In the genomic region with DNA sequence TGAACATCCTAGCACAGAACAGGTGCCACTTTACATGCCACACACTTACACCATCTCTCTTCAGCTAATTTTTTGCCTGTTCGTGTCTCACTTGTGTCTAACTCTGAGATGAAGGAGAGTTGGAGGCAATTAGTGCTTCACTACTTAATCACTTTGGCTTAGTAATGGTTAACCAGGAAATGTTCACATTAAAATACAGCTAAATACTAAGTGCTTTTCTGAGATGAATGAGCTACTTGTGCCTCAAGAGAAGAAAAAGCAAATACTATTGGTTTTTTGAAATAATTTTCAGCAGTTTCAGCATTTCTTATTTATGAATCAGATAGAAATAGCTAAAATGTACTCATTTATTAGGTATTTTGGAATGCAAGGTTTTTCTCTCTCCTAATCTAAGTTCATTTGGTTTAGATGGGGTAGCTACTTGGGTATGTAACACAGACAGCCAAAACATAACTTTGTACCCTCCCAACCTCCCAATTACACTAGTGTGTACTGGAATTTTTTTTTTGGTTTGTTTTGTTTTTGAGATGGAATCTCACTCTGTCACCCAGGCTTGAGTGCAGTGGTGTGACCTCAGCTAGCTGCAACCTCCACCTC, we compare ENCODE assay signal across 18 cellular contexts.
DNase-seq lines count a peak whose midpoint lies in the region; ATAC-seq and TF ChIP-seq lines count a peak whose summit lies in the region.
"Had no signal": no experiment of that assay in that cellular context is flagged by ENCODE, and none has a peak within 500 bp of the region (broad histone marks: within the 10 kb centered on the region; RNA-seq: fewer than 3 reads in every experiment).

No MANE protein-coding gene starts in this region.

- no peak overlapping the region for H3K27ac ChIP-seq in left lung
- H3K27ac ChIP-seq in tibial artery: no peak overlapping the region
- H3K27ac ChIP-seq: GM23248, KMS-11 had no signal

- H3K36me3 ChIP-seq in left lung (no peaks in the 10 kb centered on the region), tibial artery (no peaks in the 10 kb centered on the region)
- H3K36me3 ChIP-seq: BE2C, HAP-1 had no signal

- intact Hi-C loops in left lung (cut with DNase I): no loop called here
- intact Hi-C loops in tibial artery (cut with DNase I; ENCODE audit: low total_unique reads): no loop called here

- peaks cover 0 to 26% of the 10 kb centered on the region in 2 donors for H3K9me3 ChIP-seq in left lung
- H3K9me3 ChIP-seq in tibial artery: peaks cover 0 to 4% (median 0%) of the 10 kb centered on the region in 3 donors
- H3K9me3 ChIP-seq: BE2C, HAP-1 had no signal

- ATAC-seq in left lung (peak; percentile 69), HG03460 (IDR thresholded peaks at IDR 0.05; ENCODE audit: unreplicated experiment) (no peak)

- H3K4me1 ChIP-seq in left lung (no peaks in the 10 kb centered on the region), tibial artery (no peaks in the 10 kb centered on the region)
- H3K4me1 ChIP-seq: BE2C, HAP-1 had no signal

- no peak for TF ChIP-seq CTCF in left lung (IDR thresholded peaks at IDR 0.05)
- TF ChIP-seq CTCF in tibial artery (IDR thresholded peaks at IDR 0.05): no peak

- H3K4me3 ChIP-seq in left lung: no peak overlapping the region
- no peak overlapping the region for H3K4me3 ChIP-seq in tibial artery
- H3K4me3 ChIP-seq: GM23248, HAP-1 had no signal

- DNase-seq in EL (peak; percentile 17), astrocyte of the hippocampus (ENCODE audit: low read depth, low spot score) (peak; percentile 1), left lung (no peak), tibial artery (no peak), Ammon's horn (ENCODE audit: low spot score) (no peak)
- DNase-seq: ACHN; BE2C; C1 segment of cervical spinal cord; CD4-positive, CD25-positive, alpha-beta regulatory T cell; CD8-positive, alpha-beta memory T cell; COR-L47; DMS 273 treated with DMSO at 0.1 percent for 48 hours; DMS53; DND-41; GM23248 had no signal

- H3K27me3 ChIP-seq in left lung: no peaks in the 10 kb centered on the region
- H3K27me3 ChIP-seq in tibial artery: no peaks in the 10 kb centered on the region
- H3K27me3 ChIP-seq: BE2C had no signal

Comparison
In these comparisons a context has a peak if more than half of its experiments do, and no peak if none do; other contexts are left out.
1. DNase-seq: peak in EL (single experiment) and astrocyte of the hippocampus (single experiment); none in left lung (0 of 2), tibial artery (0 of 2) and Ammon's horn (single experiment).